ENCODE assay signal across 8 cellular contexts in the genomic region with DNA sequence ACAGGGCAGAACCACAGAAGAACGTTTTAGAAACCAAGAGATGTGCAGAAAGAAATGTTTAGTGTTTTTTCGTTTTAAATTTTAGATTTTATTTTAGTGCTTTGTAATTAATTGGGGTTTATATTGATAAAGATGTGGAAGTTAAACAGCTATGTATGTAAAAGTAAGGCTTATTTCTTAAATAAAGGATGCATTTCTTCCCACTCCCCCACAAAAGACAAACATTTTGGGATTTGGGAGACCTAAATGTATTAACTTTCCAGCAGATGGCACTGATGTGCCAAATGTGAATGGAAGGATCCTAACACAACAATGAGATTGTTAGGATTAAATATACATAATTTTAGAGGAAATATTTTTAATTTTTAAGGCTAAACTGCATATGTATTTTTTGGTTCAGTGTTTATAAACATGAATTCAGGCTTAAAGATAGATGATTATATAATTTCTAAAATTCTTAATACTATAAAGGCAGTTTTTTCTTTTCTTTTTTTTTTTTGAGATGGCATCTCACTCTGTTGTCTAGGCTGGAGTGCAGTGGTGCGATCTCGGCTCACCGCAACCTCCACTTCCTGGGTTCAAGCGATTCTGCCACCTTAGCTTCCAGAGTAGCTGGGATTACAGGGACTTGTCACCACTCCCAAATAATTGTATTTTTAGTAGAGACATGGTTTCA. TPM values are rescaled to one million over a fixed set of nuclear protein-coding genes. Genes with fewer than 3 reads are reported as not detected.
DNase-seq lines count a peak whose midpoint lies in the region; ATAC-seq and TF ChIP-seq lines count a peak whose summit lies in the region.

No MANE protein-coding gene starts in this region.

- peaks cover 5% of the 10 kb centered on the region for H3K27me3 Mint-ChIP-seq in GM23338 (ENCODE audit: insufficient read depth, low read depth, poor library complexity)

- H3K36me3 ChIP-seq in GM23338 (ENCODE audit: insufficient read depth), result peaks cover 21% of the 10 kb centered on the region

- ATAC-seq in GM23338, result no peak
- ATAC-seq in GM19397 (IDR thresholded peaks at IDR 0.05; ENCODE audit: unreplicated experiment), result no peak
- no peak for ATAC-seq in GM21786 (IDR thresholded peaks at IDR 0.05; ENCODE audit: unreplicated experiment)
- no peak for ATAC-seq in HG02610 (IDR thresholded peaks at IDR 0.05; ENCODE audit: unreplicated experiment)

- no peak overlapping the region for H3K27ac Mint-ChIP-seq in GM23338

- no peak for DNase-seq in AG04449 (ENCODE audit: low read depth, low spot score)
- DNase-seq in GM23338 (ENCODE audit: low spot score), result peak; percentile 42
- DNase-seq in RPMI8226, result peak; percentile 24
- DNase-seq in glomerular visceral epithelial cell (ENCODE audit: extremely low spot score), result peak; percentile 31
- no peak for DNase-seq in 8988T

- no peaks in the 10 kb centered on the region for H3K9me3 Mint-ChIP-seq in GM23338

- H3K9me2 ChIP-seq in GM23338 (ENCODE audit: insufficient read depth), result no peaks in the 10 kb centered on the region

- peaks cover 25% of the 10 kb centered on the region; the same call in 1 of the 2 replicates for H3K79me2 ChIP-seq in GM23338 (replicated peaks; ENCODE audit: insufficient read depth)

- peaks cover 49% of the 10 kb centered on the region for H3K4me1 Mint-ChIP-seq in GM23338

- H3K4me3 Mint-ChIP-seq in GM23338, result no peak overlapping the region

- H4K20me1 ChIP-seq in GM23338 (replicated peaks; ENCODE audit: insufficient read depth), result peaks cover 9% of the 10 kb centered on the region

- peaks cover 26% of the 10 kb centered on the region for H3K4me1 ChIP-seq in GM23338 (ENCODE audit: insufficient read depth)

- peak; percentile 42 for TF ChIP-seq CTCF in AG04449 (IDR thresholded peaks at IDR 0.05; ENCODE audit: insufficient read depth, low read length, missing control alignments)
- TF ChIP-seq CTCF in GM23338 (conservative IDR thresholded peaks at IDR 0.05; ENCODE audit: low read depth in 2 of 2), result peak; percentile 57 to 66

- H3K4me3 ChIP-seq in AG04449 (ENCODE audit: low read depth, low read length) (no peak overlapping the region), GM23338 (no peak overlapping the region)

- no peaks in the 10 kb centered on the region for H3K27me3 ChIP-seq in GM23338 (ENCODE audit: insufficient read depth)

- no peak overlapping the region for H3K27ac ChIP-seq in GM23338 (ENCODE audit: low read depth)

- H3K36me3 Mint-ChIP-seq in GM23338 (ENCODE audit: low read depth), result peaks cover 34% of the 10 kb centered on the region

- no peaks in the 10 kb centered on the region for H3F3A ChIP-seq in GM23338 (replicated peaks; ENCODE audit: low read depth)

- no peak overlapping the region for H2AFZ ChIP-seq in GM23338

- no peak overlapping the region for H3K4me2 ChIP-seq in GM23338

- POLR2A ChIA-PET in AG04449 (lab: Yijun Ruan, JAX), result no interaction called here

- CTCF ChIA-PET in AG04449 (lab: Yijun Ruan, JAX), result interaction anchor here (0.7 to 8.5 kb wide), 30 partner anchors 8 to 460 kb away, joined by 3 to 189 read pairs (median 4); a partner anchor contains a TSS

TF ChIP-seq in GM23338, 12 proteins besides CTCF, POLR2A, EP300 and RAD21 (continues in another document):
- TF ChIP-seq, protein P1, sequence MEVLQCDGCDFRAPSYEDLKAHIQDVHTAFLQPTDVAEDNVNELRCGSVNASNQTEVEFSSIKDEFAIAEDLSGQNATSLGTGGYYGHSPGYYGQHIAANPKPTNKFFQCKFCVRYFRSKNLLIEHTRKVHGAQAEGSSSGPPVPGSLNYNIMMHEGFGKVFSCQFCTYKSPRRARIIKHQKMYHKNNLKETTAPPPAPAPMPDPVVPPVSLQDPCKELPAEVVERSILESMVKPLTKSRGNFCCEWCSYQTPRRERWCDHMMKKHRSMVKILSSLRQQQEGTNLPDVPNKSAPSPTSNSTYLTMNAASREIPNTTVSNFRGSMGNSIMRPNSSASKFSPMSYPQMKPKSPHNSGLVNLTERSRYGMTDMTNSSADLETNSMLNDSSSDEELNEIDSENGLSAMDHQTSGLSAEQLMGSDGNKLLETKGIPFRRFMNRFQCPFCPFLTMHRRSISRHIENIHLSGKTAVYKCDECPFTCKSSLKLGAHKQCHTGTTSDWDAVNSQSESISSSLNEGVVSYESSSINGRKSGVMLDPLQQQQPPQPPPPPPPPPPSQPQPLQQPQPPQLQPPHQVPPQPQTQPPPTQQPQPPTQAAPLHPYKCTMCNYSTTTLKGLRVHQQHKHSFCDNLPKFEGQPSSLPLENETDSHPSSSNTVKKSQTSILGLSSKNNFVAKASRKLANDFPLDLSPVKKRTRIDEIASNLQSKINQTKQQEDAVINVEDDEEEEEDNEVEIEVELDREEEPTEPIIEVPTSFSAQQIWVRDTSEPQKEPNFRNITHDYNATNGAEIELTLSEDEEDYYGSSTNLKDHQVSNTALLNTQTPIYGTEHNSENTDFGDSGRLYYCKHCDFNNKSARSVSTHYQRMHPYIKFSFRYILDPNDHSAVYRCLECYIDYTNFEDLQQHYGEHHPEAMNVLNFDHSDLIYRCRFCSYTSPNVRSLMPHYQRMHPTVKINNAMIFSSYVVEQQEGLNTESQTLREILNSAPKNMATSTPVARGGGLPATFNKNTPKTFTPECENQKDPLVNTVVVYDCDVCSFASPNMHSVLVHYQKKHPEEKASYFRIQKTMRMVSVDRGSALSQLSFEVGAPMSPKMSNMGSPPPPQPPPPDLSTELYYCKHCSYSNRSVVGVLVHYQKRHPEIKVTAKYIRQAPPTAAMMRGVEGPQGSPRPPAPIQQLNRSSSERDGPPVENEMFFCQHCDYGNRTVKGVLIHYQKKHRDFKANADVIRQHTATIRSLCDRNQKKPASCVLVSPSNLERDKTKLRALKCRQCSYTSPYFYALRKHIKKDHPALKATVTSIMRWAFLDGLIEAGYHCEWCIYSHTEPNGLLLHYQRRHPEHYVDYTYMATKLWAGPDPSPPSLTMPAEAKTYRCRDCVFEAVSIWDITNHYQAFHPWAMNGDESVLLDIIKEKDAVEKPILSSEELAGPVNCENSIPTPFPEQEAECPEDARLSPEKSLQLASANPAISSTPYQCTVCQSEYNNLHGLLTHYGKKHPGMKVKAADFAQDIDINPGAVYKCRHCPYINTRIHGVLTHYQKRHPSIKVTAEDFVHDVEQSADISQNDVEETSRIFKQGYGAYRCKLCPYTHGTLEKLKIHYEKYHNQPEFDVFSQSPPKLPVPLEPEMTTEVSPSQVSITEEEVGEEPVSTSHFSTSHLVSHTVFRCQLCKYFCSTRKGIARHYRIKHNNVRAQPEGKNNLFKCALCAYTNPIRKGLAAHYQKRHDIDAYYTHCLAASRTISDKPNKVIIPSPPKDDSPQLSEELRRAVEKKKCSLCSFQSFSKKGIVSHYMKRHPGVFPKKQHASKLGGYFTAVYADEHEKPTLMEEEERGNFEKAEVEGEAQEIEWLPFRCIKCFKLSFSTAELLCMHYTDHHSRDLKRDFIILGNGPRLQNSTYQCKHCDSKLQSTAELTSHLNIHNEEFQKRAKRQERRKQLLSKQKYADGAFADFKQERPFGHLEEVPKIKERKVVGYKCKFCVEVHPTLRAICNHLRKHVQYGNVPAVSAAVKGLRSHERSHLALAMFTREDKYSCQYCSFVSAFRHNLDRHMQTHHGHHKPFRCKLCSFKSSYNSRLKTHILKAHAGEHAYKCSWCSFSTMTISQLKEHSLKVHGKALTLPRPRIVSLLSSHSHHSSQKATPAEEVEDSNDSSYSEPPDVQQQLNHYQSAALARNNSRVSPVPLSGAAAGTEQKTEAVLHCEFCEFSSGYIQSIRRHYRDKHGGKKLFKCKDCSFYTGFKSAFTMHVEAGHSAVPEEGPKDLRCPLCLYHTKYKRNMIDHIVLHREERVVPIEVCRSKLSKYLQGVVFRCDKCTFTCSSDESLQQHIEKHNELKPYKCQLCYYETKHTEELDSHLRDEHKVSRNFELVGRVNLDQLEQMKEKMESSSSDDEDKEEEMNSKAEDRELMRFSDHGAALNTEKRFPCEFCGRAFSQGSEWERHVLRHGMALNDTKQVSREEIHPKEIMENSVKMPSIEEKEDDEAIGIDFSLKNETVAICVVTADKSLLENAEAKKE (CRISPR knock-in tag; IDR thresholded peaks at IDR 0.05), result no peak
- TF ChIP-seq CREB1 (CRISPR knock-in tag; IDR thresholded peaks at IDR 0.05; ENCODE audit: low read depth) (no peak), NANOG (IDR thresholded peaks at IDR 0.05; ENCODE audit: borderline replicate concordance) (no peak), POLR2AphosphoS5 (IDR thresholded peaks at IDR 0.05; ENCODE audit: low read depth) (no peak), STAT1 (IDR thresholded peaks at IDR 0.05; ENCODE audit: unreplicated experiment) (no peak), EZH2 (IDR thresholded peaks at IDR 0.05; ENCODE audit: low read depth, unreplicated experiment) (no peak), ZNF331 (CRISPR knock-in tag; IDR thresholded peaks at IDR 0.05; ENCODE audit: low read depth) (no peak), EZH2phosphoT487 (IDR thresholded peaks at IDR 0.05; ENCODE audit: unreplicated experiment) (no peak), JUNB (IDR thresholded peaks at IDR 0.05; ENCODE audit: unreplicated experiment) (no peak)
- TF ChIP-seq, protein P2, sequence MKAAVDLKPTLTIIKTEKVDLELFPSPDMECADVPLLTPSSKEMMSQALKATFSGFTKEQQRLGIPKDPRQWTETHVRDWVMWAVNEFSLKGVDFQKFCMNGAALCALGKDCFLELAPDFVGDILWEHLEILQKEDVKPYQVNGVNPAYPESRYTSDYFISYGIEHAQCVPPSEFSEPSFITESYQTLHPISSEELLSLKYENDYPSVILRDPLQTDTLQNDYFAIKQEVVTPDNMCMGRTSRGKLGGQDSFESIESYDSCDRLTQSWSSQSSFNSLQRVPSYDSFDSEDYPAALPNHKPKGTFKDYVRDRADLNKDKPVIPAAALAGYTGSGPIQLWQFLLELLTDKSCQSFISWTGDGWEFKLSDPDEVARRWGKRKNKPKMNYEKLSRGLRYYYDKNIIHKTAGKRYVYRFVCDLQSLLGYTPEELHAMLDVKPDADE (IDR thresholded peaks at IDR 0.05), result no peak

RNA-seq across cellular contexts. Expression of a gene that starts 12.0 kb away (rescaled TPM):
- total RNA-seq in GM23338 (2014; rRNA removed; shearing (Covaris generic)), result 105 and 196 TPM in 2 replicates
- polyA plus RNA-seq in GM23338 (2016; fragmentation: Nextera tagmentation; extraction: Ambion mirVana), result 477 and 584 TPM in 2 replicates

RNA-seq across cellular contexts. Expression of a gene that starts 46.1 kb away (rescaled TPM):
- total RNA-seq in GM23338 (2014; rRNA removed; shearing (Covaris generic)), result 0.12 TPM in 1 of 2 replicates, not detected in the other
- 0.10 TPM in 1 of 2 replicates, not detected in the other for polyA plus RNA-seq in GM23338 (2016; fragmentation: Nextera tagmentation; extraction: Ambion mirVana)

Comparison
In these comparisons a context has a peak if more than half of its experiments do, and no peak if none do; other contexts are left out.
1. DNase-seq: peak in GM23338 (single experiment), RPMI8226 (single experiment) and glomerular visceral epithelial cell (single experiment); none in AG04449 (single experiment) and 8988T (single experiment).